ENCODE assay signal across 33 cellular contexts in the genomic region with DNA sequence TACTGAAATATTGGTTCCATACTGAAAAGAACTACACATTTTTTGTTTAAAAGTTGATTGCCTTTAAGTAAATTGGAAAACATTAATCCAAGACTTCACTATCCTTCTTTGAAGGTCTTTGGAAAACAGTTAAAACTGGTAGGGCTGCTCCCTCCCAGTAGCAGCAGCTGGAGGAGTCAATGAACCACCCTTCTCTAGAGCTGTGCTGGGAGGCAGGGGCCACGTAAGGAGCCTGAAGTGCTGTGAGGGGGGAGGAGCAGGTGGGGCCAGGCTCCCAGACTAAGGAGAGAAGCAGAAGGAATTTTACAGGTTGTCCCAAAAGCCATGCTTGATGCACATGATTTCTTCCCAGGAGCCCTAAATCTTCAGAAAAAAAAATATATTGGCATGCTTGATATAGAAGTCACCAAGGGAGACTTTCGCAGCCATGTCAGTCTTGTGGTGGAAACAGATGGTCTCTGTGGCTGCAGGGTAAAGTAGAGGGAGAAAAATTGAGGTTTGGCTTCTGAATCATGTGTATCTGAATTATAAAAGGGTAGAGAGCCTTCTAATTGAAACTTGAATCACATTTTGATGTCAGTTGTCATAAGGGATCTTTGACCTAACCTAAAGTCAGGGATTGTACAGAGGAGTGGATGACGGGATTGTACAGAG.
"Had no signal": no experiment of that assay in that cellular context is flagged by ENCODE, and none has a peak within 500 bp of the region (broad histone marks: within the 10 kb centered on the region; RNA-seq: fewer than 3 reads in every experiment).

No MANE protein-coding gene starts in this region.

- H3K4me1 ChIP-seq: SJCRH30 had no signal

- H3K9me3 ChIP-seq: SJCRH30 had no signal

- H2AFZ ChIP-seq: PC-9 had no signal

- DNase-seq: Karpas-422, KG1, MM.1S, NCI-H1048, NCI-H1092 treated with DMSO at 0.1 percent for 48 hours, NCI-H1105 treated with DMSO at 0.1 percent for 48 hours, NCI-H1417, NCI-H1436, NCI-H146, NCI-H1694, NCI-H187, NCI-H1930, NCI-H2029 treated with DMSO at 0.1 percent for 48 hours, NCI-H2081 treated with DMSO at 0.1 percent for 48 hours, NCI-H2107, NCI-H2171, NCI-H226, NCI-H446 treated with DMSO at 0.1 percent for 48 hours, NCI-H510A, NCI-H524, NCI-H526, NCI-H69, NCI-H748 treated with DMSO at 0.1 percent for 48 hours, NCI-H82, PC-9, SHP77, SIG-M5, SJCRH30 had no signal

- H3K27ac ChIP-seq: PC-9, RWPE1, SJCRH30, SK-N-MC had no signal

- H3K4me3 ChIP-seq: PC-9, SJCRH30, SK-N-MC had no signal

- H3K4me2 ChIP-seq: PC-9 had no signal

- ATAC-seq: Panc1, Right ventricle myocardium inferior, SK-N-SH treated with all-trans-retinoic acid at 6 μM for 48 hours had no signal

- H3K36me3 ChIP-seq: SJCRH30 had no signal

- H3K27me3 ChIP-seq: SJCRH30 had no signal
